In the genomic region with DNA sequence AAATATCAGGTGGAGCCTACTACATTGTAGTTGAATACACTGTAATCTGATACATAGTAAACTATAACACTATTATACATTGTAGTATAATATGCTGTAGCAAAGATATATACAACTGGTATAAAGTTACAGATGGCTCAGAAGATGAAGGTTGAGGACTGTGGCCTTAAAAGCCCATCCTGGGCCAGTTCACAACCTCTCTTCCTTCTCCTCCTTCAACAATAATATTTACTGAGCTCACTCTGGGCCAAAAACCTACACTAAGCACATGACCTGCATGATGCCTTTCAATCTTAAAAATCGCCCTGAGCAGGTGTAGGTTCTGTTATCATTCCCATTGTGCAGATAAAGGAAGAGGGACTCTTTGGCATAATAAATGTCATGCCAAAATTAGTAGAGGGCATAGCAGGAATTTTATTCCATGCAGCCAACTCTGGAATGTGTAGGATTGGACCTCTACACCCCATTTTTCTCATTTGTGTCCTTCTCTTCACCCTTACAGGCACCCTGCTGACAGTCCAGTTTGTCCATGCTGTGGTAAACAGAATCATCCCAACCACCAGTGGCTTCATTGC, we compare ENCODE assay signal across 1 cellular context.
TF ChIP-seq lines count a peak whose summit lies in the region.

No MANE protein-coding gene starts in this region.

TF ChIP-seq in IMR-90, 13 proteins besides CTCF, POLR2A, EP300 and RAD21 (continued from another document):
- no peak for TF ChIP-seq MAFK (IDR thresholded peaks at IDR 0.05; ENCODE audit: low read depth, low read length)
- TF ChIP-seq RFX5 (IDR thresholded peaks at IDR 0.05; ENCODE audit: low read depth, low read length), result no peak
- no peak for TF ChIP-seq NFE2L2 (IDR thresholded peaks at IDR 0.05; ENCODE audit: low read depth, low read length)
- TF ChIP-seq SMC3 (IDR thresholded peaks at IDR 0.05; ENCODE audit: low read depth, low read length), result no peak
